11 cellular contexts compared by ENCODE assay signal in the genomic region with DNA sequence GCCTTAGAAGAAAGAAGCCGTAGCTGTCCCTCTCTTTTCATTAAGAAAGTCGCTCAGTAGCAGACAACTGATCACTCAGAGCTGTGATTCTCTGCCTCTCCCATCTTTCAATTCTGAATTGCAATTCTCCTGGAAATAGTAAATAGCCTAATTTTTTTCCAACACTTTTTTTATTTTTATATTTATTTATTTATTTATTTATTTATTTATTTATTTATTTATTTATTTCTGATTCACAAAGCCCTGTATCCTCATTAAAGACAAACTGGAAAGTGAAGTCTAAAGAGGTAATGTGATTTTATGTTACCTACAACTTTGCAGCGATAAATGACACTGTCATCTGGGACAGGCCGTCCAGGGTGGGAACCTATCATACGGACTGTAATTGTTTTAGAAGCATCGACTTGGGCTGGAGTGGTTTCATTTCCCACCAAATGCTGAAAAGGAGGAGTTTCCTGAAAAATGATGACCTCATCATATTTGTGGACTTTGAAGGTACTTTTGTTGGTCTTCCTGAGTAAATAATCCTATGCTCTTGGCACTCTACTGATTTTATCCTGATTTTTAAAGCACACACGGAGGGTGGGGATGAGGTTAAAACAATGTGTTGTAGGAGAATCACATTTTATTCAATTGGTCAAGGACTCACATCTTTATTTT. TPM values are rescaled to one million over a fixed set of nuclear protein-coding genes. Genes with fewer than 3 reads are reported as not detected.
"Had no signal": no experiment of that assay in that cellular context is flagged by ENCODE, and none has a peak within 500 bp of the region (broad histone marks: within the 10 kb centered on the region; RNA-seq: fewer than 3 reads in every experiment).

No MANE protein-coding gene starts in this region.

RNA-seq across cellular contexts. Expression of a gene that starts 41.2 kb away (rescaled TPM):
- total RNA-seq: activated CD4-positive, alpha-beta memory T cell treated with anti-CD3 and anti-CD28 coated beads, Interleukin-2, amount 10 ng/mL, durations not matched to agents 7 days and 5 days; activated CD4-positive, alpha-beta T cell treated with anti-CD3 and anti-CD28 coated beads for 36 hours; activated CD4-positive, alpha-beta T cell treated with anti-CD3 and anti-CD28 coated beads, Interleukin-2, amount 10 ng/mL, durations not matched to agents 7 days and 5 days; activated CD8-positive, alpha-beta memory T cell treated with anti-CD3 and anti-CD28 coated beads, Interleukin-2, amount 10 ng/mL, durations not matched to agents 7 days and 5 days; activated CD8-positive, alpha-beta T cell treated with anti-CD3 and anti-CD28 coated beads, Interleukin-2, amount 10 ng/mL, durations not matched to agents 7 days and 5 days; activated naive CD8-positive, alpha-beta T cell treated with anti-CD3 and anti-CD28 coated beads, Interleukin-2, amount 10 ng/mL, durations not matched to agents 7 days and 5 days; activated T-helper 2 cell treated with anti-CD3 and anti-CD28 coated beads, Interferon-gamma antibody, Interleukin-2, Interleukin-4, amounts not matched to agents 10 μg/mL and 5 μg/mL and 100 μg/mL, durations not matched to agents 14 hours and 24 hours and 36 hours; ascending aorta; bronchial epithelial cell; cardiac muscle cell; chondrocyte had no signal
- polyA plus RNA-seq: cardiac muscle cell had no signal
